Comparison of ENCODE assay signal across 8 cellular contexts in the genomic region with DNA sequence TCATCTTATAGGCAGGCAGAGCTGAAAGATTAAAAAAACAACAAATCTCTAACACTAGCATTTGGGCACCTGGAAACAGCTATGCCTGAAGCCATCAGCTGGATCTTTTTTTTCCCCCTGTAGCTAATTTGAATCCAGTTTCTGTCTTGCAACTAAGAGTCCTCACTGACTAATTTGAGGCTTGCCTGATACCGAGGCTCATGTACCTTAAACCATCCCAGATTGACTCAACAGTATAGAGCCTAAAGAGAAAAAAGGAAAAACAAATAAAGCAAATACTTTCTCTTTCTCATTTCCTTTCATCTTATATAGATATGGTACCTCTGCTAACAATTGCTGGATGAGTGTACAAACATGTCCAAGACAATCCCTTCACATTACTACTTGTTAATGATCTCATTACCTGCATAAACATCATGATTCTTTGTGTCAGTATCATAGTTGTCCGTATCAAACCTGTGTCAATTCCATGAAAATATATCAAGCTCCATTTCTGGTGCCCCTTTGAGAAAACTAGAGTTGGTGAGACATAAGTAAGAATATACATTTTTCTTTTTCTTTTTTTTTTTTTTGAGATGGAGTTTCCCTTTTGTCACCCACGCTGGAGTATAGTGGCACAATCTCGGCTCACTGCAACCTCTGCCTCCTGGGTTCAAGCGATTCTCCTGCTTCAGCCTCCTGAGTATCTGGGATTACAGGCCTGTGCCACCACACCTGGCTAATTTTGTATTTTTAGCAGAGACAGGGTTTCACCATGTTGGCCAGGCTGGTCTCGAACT. TPM values are rescaled to one million over a fixed set of nuclear protein-coding genes. Genes with fewer than 3 reads are reported as not detected.
DNase-seq lines count a peak whose midpoint lies in the region; ATAC-seq and TF ChIP-seq lines count a peak whose summit lies in the region.

No MANE protein-coding gene starts in this region.

- no peak overlapping the region for H3K4me3 ChIP-seq in SJSA1

- H3K27me3 Mint-ChIP-seq in mesothelial cell of epicardium (ENCODE audit: low read depth), result no peaks in the 10 kb centered on the region

- H3K9me3 Mint-ChIP-seq in mesothelial cell of epicardium, result no peaks in the 10 kb centered on the region

- H3K4me1 Mint-ChIP-seq in mesothelial cell of epicardium, result peaks cover 22% of the 10 kb centered on the region

- H3K4me1 ChIP-seq in SJSA1 (replicated peaks), result peaks cover 59% of the 10 kb centered on the region

- no peaks in the 10 kb centered on the region for H3K36me3 Mint-ChIP-seq in mesothelial cell of epicardium

- no peaks in the 10 kb centered on the region for H3K36me3 ChIP-seq in SJSA1

- no peak for TF ChIP-seq CTCF in mesothelial cell of epicardium (IDR thresholded peaks at IDR 0.05; ENCODE audit: unreplicated experiment)

- peak overlapping the region; percentile 89 for H3K27ac Mint-ChIP-seq in mesothelial cell of epicardium

- no peak overlapping the region for H3K4me3 Mint-ChIP-seq in mesothelial cell of epicardium

- DNase-seq in SJSA1 (ENCODE audit: low read depth in 1 of 2, low spot score in 2 of 2), result no peak
- DNase-seq in mesothelial cell of epicardium (ENCODE audit: low spot score in 2 of 2, unreplicated experiment in 2 of 2), result no peak
- DNase-seq in GF-D8 (lab: John Stamatoyannopoulos, UW), result no peak
- DNase-seq in NCI-H446 treated with DMSO at 0.1 percent for 48 hours (lab: John Stamatoyannopoulos, UW), result no peak
- no peak for DNase-seq in NOMO-1 treated with dmso at 0.1 percent for 144 hours (lab: John Stamatoyannopoulos, UW; ENCODE audit: unreplicated experiment)
- DNase-seq in NCI-H1092 (lab: John Stamatoyannopoulos, UW), result no peak

- no peaks in the 10 kb centered on the region for H3K27me3 ChIP-seq in SJSA1 (replicated peaks)

- peaks cover 2% of the 10 kb centered on the region; the same call in 1 of the 2 replicates for H3K9me3 ChIP-seq in SJSA1 (replicated peaks)

- peak; percentile 80 for ATAC-seq in GM18868 (IDR thresholded peaks at IDR 0.05; ENCODE audit: unreplicated experiment)
- peak; percentile 56 for ATAC-seq in HG02588 (IDR thresholded peaks at IDR 0.05; ENCODE audit: unreplicated experiment)

- peak overlapping the region; percentile 84 for H3K27ac ChIP-seq in SJSA1

RNA-seq across cellular contexts. Expression of gene BHLHE40, which starts 43.1 kb away (rescaled TPM):
- 6.3 and 8.4 TPM in 2 replicates for total RNA-seq in SJSA1 (2014; rRNA removed; shearing (Covaris generic))
- total RNA-seq in mesothelial cell of epicardium, result 31.9 to 37.6 TPM (median 35.4 TPM) in 3 replicates
